Comparison of ENCODE assay signal across 18 cellular contexts in the genomic region with DNA sequence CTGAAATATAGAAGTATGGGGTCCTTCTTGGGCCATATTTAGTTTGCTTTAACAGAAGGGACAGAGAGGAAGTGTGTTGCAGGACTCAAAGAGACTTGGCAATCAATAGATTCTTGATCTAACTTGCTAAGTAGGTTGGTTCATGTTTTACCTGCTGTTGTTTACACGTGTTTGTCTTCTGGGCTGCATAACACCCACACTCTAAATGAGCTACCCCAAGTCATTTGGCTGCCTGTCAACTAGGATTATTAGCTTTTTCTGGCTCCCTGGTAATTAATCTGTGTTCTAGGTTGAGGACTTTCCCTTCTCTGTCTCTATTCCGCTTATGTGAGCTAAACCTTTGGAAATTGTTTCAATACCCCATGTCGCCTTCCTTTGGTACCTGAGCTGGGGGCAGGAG. TPM values are rescaled to one million over a fixed set of nuclear protein-coding genes. Genes with fewer than 3 reads are reported as not detected.
"Had no signal": no experiment of that assay in that cellular context is flagged by ENCODE, and none has a peak within 500 bp of the region (broad histone marks: within the 10 kb centered on the region; RNA-seq: fewer than 3 reads in every experiment).

No MANE protein-coding gene starts in this region.

- ATAC-seq: effector memory CD8-positive, alpha-beta T cell had no signal

- H3K9me3 ChIP-seq: tibial artery had no signal

- H3K27me3 ChIP-seq: tibial artery had no signal

- H3K27ac ChIP-seq: tibial artery had no signal

- H3K9me3 Mint-ChIP-seq: activated CD4-positive, alpha-beta T cell treated with anti-CD3 and anti-CD28 coated beads, Interleukin-2, amount 10 ng/mL, durations not matched to agents 7 days and 5 days; activated naive CD4-positive, alpha-beta T cell treated with anti-CD3 and anti-CD28 coated beads for 36 hours; effector memory CD8-positive, alpha-beta T cell had no signal

- H3K4me3 Mint-ChIP-seq: activated CD4-positive, alpha-beta T cell treated with anti-CD3 and anti-CD28 coated beads, Interleukin-2, amount 10 ng/mL, durations not matched to agents 7 days and 5 days; activated naive CD4-positive, alpha-beta T cell treated with anti-CD3 and anti-CD28 coated beads for 36 hours; effector memory CD8-positive, alpha-beta T cell had no signal

- DNase-seq: activated CD4-positive, alpha-beta T cell treated with anti-CD3 and anti-CD28 coated beads, Interleukin-2, amount 10 ng/mL, durations not matched to agents 7 days and 5 days; activated CD4-positive, CD25-positive, alpha-beta regulatory T cell; activated CD8-positive, alpha-beta memory T cell treated with anti-CD3 and anti-CD28 coated beads for 24 hours; activated naive CD4-positive, alpha-beta T cell treated with anti-CD3 and anti-CD28 coated beads for 36 hours; central memory CD4-positive, alpha-beta T cell; cortex of kidney; effector memory CD8-positive, alpha-beta T cell; hypothalamus; kidney glomerular epithelial cell; mesendoderm; stimulated activated CD4-positive, alpha-beta T cell treated with anti-CD3 and anti-CD28 coated beads, Interleukin-4, amount 100 ng/mL, for 4 hours; tibial artery had no signal

- H3K4me3 ChIP-seq: tibial artery had no signal

- H3K36me3 ChIP-seq: tibial artery had no signal

- H3K27me3 Mint-ChIP-seq: activated CD4-positive, alpha-beta T cell treated with anti-CD3 and anti-CD28 coated beads, Interleukin-2, amount 10 ng/mL, durations not matched to agents 7 days and 5 days had no signal

- H3K4me1 Mint-ChIP-seq: activated CD4-positive, alpha-beta T cell treated with anti-CD3 and anti-CD28 coated beads, Interleukin-2, amount 10 ng/mL, durations not matched to agents 7 days and 5 days had no signal

- H3K27ac Mint-ChIP-seq: activated CD4-positive, alpha-beta T cell treated with anti-CD3 and anti-CD28 coated beads, Interleukin-2, amount 10 ng/mL, durations not matched to agents 7 days and 5 days; activated naive CD4-positive, alpha-beta T cell treated with anti-CD3 and anti-CD28 coated beads for 36 hours; effector memory CD8-positive, alpha-beta T cell had no signal

RNA-seq across cellular contexts. Expression of a gene that starts 10.1 kb away (rescaled TPM):
- total RNA-seq: activated CD4-positive, alpha-beta T cell treated with anti-CD3 and anti-CD28 coated beads, Interleukin-2, amount 10 ng/mL, durations not matched to agents 7 days and 5 days; activated naive CD4-positive, alpha-beta T cell treated with anti-CD3 and anti-CD28 coated beads for 36 hours; epithelial cell of proximal tubule; liver; osteoblast; skeletal muscle tissue had no signal
- polyA plus RNA-seq: adipose tissue, liver, neural cell had no signal
